8 cellular contexts compared by ENCODE assay signal in genomic region chr2:180077295-180077906, GRCh38.
DNase-seq lines count a peak whose midpoint lies in the region; ATAC-seq and TF ChIP-seq lines count a peak whose summit lies in the region.

No MANE protein-coding gene starts in this region.

- no peaks in the 10 kb centered on the region for H3K27me3 ChIP-seq in H7 (ENCODE audit: control insufficient read depth, insufficient read depth, low read length)
- no peaks in the 10 kb centered on the region for H3K27me3 ChIP-seq in RWPE2 (ENCODE audit: insufficient read depth, poor library complexity, severe bottlenecking)
- H3K27me3 ChIP-seq in hepatocyte = no peaks in the 10 kb centered on the region
- H3K27me3 ChIP-seq in MG63 = 0 out of 2 replicates have a peak, but pooled peaks cover 2% of the 10 kb centered on the region

- H3K36me3 ChIP-seq in H7 (replicated peaks; ENCODE audit: control insufficient read depth, insufficient read depth, low read length) = no peaks in the 10 kb centered on the region
- no peaks in the 10 kb centered on the region for H3K36me3 ChIP-seq in RWPE2 (ENCODE audit: low read depth)
- no peaks in the 10 kb centered on the region for H3K36me3 ChIP-seq in hepatocyte (replicated peaks; ENCODE audit: insufficient read depth, low read depth)
- no peaks in the 10 kb centered on the region for H3K36me3 ChIP-seq in MG63

- H4K20me1 ChIP-seq in hepatocyte (ENCODE audit: insufficient read depth, poor library complexity, severe bottlenecking) = no peaks in the 10 kb centered on the region

- DNase-seq in H7 = peak; percentile 6
- DNase-seq in RWPE2 (ENCODE audit: low spot score) = no peak
- DNase-seq in hepatocyte (ENCODE audit: low spot score) = peak; percentile 8
- DNase-seq in MG63 = no peak

- H3K27ac ChIP-seq in C4-2B (no peak overlapping the region), RWPE2 (ENCODE audit: poor library complexity, severe bottlenecking) (no peak overlapping the region), hepatocyte (no peak overlapping the region)

- no peaks in the 10 kb centered on the region for H3K79me2 ChIP-seq in hepatocyte

- no peaks in the 10 kb centered on the region for H3K9me3 ChIP-seq in RWPE2 (ENCODE audit: severe bottlenecking)
- no peaks in the 10 kb centered on the region for H3K9me3 ChIP-seq in hepatocyte (ENCODE audit: low read depth)
- H3K9me3 ChIP-seq in MG63 = 0 out of 2 replicates have a peak, but pooled peaks cover 2% of the 10 kb centered on the region

- no peak overlapping the region for H3K4me3 ChIP-seq in H7 (ENCODE audit: insufficient read depth, low read depth, low read length)
- H3K4me3 ChIP-seq in RWPE2 (ENCODE audit: severe bottlenecking) = no peak overlapping the region
- no peak overlapping the region for H3K4me3 ChIP-seq in hepatocyte
- no peak overlapping the region for H3K4me3 ChIP-seq in MG63

- no peak overlapping the region for H2AFZ ChIP-seq in hepatocyte

- ATAC-seq in RWPE2 (ENCODE audit: low read depth) (no peak), GM19463 (IDR thresholded peaks at IDR 0.05; ENCODE audit: unreplicated experiment) (no peak), HG03442 (IDR thresholded peaks at IDR 0.05; ENCODE audit: unreplicated experiment) (no peak), HG03571 (IDR thresholded peaks at IDR 0.05; ENCODE audit: unreplicated experiment) (no peak)

- no peak overlapping the region for H3K4me2 ChIP-seq in hepatocyte

- H3K4me1 ChIP-seq in RWPE2 (ENCODE audit: insufficient read depth, poor library complexity, severe bottlenecking) (no peaks in the 10 kb centered on the region), hepatocyte (ENCODE audit: insufficient read depth) (no peaks in the 10 kb centered on the region)

- 5% methylated on average over 3 of the region's 3 CpGs for WGBS in hepatocyte (ENCODE audit: low lambda C conversion rate, missing lambda C conversion rate)

- H3K9me2 ChIP-seq in hepatocyte (replicated peaks; ENCODE audit: insufficient read depth) = no peaks in the 10 kb centered on the region

- TF ChIP-seq CTCF in C4-2B (conservative IDR thresholded peaks at IDR 0.05) (peak; percentile 95), RWPE2 (IDR thresholded peaks at IDR 0.05; ENCODE audit: poor library complexity, severe bottlenecking) (peak; percentile 89), hepatocyte (IDR thresholded peaks at IDR 0.05; ENCODE audit: poor library complexity) (peak; percentile 69)

Comparison
In these comparisons a context has a peak if more than half of its experiments do, and no peak if none do; other contexts are left out.
1. DNase-seq: peak in H7 (single experiment) and hepatocyte (single experiment); none in RWPE2 (single experiment) and MG63 (single experiment).
2. Peak in every context shown above with its lines, with median percentiles within 50 percentile points of each other: CTCF ChIP-seq.